31 cellular contexts compared by ENCODE assay signal in genomic region chr18:22685788-22686187, GRCh38.
"Had no signal": no experiment of that assay in that cellular context is flagged by ENCODE, and none has a peak within 500 bp of the region (broad histone marks: within the 10 kb centered on the region; RNA-seq: fewer than 3 reads in every experiment).

No MANE protein-coding gene starts in this region.

- H3K4me3 ChIP-seq: psoas muscle, skin epidermis, smooth muscle cell, spleen, stomach, thoracic aorta, thyroid gland, tibial nerve, upper lobe of left lung, vagina had no signal

- DNase-seq: naive B cell; naive thymus-derived CD8-positive, alpha-beta T cell; nucleus accumbens; posterior cingulate gyrus; psoas muscle; right cardiac atrium; spleen; stimulated activated CD4-positive, alpha-beta T cell treated with anti-CD3 and anti-CD28 coated beads, Interleukin-12 subunit alpha, Interleukin-12 subunit beta, amount 100 ng/mL, for 4 hours; stimulated activated CD4-positive, alpha-beta T cell treated with anti-CD3 and anti-CD28 coated beads, Interleukin-1b, Interleukin-23, amount 100 ng/mL, for 48 hours; stimulated activated CD4-positive, alpha-beta T cell treated with anti-CD3 and anti-CD28 coated beads, Interleukin-4, amount 100 ng/mL, for 1 hour; stimulated activated CD4-positive, alpha-beta T cell treated with anti-CD3 and anti-CD28 coated beads, Interleukin-4, amount 100 ng/mL, for 4 hours; stimulated activated CD8-positive, alpha-beta memory T cell treated with anti-CD3 and anti-CD28 coated beads, Interleukin-4, amount 100 ng/mL, for 48 hours; stimulated activated naive CD4-positive, alpha-beta T cell treated with Interleukin-2 at 50 U/mL for 16 hours; stomach; thyroid gland; trophoblast cell; upper lobe of left lung had no signal

- H3K9ac ChIP-seq: parathyroid adenoma had no signal

- H3K27me3 ChIP-seq: neutrophil, stomach, thyroid gland, tibial nerve, upper lobe of left lung, vagina had no signal

- H3K4me3 Mint-ChIP-seq: naive B cell; naive thymus-derived CD8-positive, alpha-beta T cell; natural killer cell treated with Interleukin-12 subunit alpha and Interleukin-12 subunit beta and Interleukin-15 and Interleukin-18, amount 100 ng/mL, for 72 hours; neural crest cell; stimulated activated memory B cell treated with anti-CD40 and anti-IgM and Interleukin-4, amounts not matched to agents 10 μg/mL and 1 μg/mL and 100 μg/mL, for 72 hours; stimulated activated naive CD8-positive, alpha-beta T cell treated with anti-CD3 and anti-CD28 coated beads, Interleukin-15, Interleukin-2, amounts not matched to agents 100 ng/mL and 50 ng/mL, for 24 hours had no signal

- H2AFZ ChIP-seq: parathyroid adenoma had no signal

- H3K4me1 Mint-ChIP-seq: naive B cell; naive thymus-derived CD8-positive, alpha-beta T cell; neural crest cell; stimulated activated memory B cell treated with anti-CD40 and anti-IgM and Interleukin-4, amounts not matched to agents 10 μg/mL and 1 μg/mL and 100 μg/mL, for 72 hours had no signal

- H3K4me2 ChIP-seq: smooth muscle cell had no signal

- H3K9me3 Mint-ChIP-seq: natural killer cell treated with Interleukin-12 subunit alpha and Interleukin-12 subunit beta and Interleukin-15 and Interleukin-18, amount 100 ng/mL, for 72 hours; stimulated activated naive CD8-positive, alpha-beta T cell treated with anti-CD3 and anti-CD28 coated beads, Interleukin-15, Interleukin-2, amounts not matched to agents 100 ng/mL and 50 ng/mL, for 24 hours had no signal

- H3K27me3 Mint-ChIP-seq: progenitor cell of endocrine pancreas; stimulated activated memory B cell treated with anti-CD40 and anti-IgM and Interleukin-4, amounts not matched to agents 10 μg/mL and 1 μg/mL and 100 μg/mL, for 72 hours had no signal

- FAIRE-seq: urothelium cell line had no signal

- H3K27ac ChIP-seq: neutrophil, parathyroid adenoma, psoas muscle, skin epidermis, spleen, stomach, thoracic aorta, thyroid gland, tibial nerve, upper lobe of left lung, vagina had no signal

- ATAC-seq: naive thymus-derived CD8-positive, alpha-beta T cell; natural killer cell treated with Interleukin-12 subunit alpha and Interleukin-12 subunit beta and Interleukin-15 and Interleukin-18, amount 100 ng/mL, for 72 hours; psoas muscle; right cardiac atrium; sciatic nerve; stimulated activated memory B cell treated with anti-CD40 and anti-IgM and Interleukin-4, amounts not matched to agents 10 μg/mL and 1 μg/mL and 100 μg/mL, for 72 hours had no signal

- H3K36me3 Mint-ChIP-seq: naive B cell; naive thymus-derived CD8-positive, alpha-beta T cell; natural killer cell treated with Interleukin-12 subunit alpha and Interleukin-12 subunit beta and Interleukin-15 and Interleukin-18, amount 100 ng/mL, for 72 hours; stimulated activated memory B cell treated with anti-CD40 and anti-IgM and Interleukin-4, amounts not matched to agents 10 μg/mL and 1 μg/mL and 100 μg/mL, for 72 hours had no signal

- H3K79me2 ChIP-seq: parathyroid adenoma had no signal

- H3K4me1 ChIP-seq: parathyroid adenoma, psoas muscle, thyroid gland, vagina had no signal

- H3K9me3 ChIP-seq: neutrophil, psoas muscle, thoracic aorta, thyroid gland, upper lobe of left lung, vagina had no signal

- H3K27ac Mint-ChIP-seq: naive thymus-derived CD8-positive, alpha-beta T cell; natural killer cell treated with Interleukin-12 subunit alpha and Interleukin-12 subunit beta and Interleukin-15 and Interleukin-18, amount 100 ng/mL, for 72 hours; progenitor cell of endocrine pancreas; stimulated activated memory B cell treated with anti-CD40 and anti-IgM and Interleukin-4, amounts not matched to agents 10 μg/mL and 1 μg/mL and 100 μg/mL, for 72 hours; stimulated activated naive CD8-positive, alpha-beta T cell treated with anti-CD3 and anti-CD28 coated beads, Interleukin-15, Interleukin-2, amounts not matched to agents 100 ng/mL and 50 ng/mL, for 24 hours had no signal

- H3K36me3 ChIP-seq: neutrophil, spleen, stomach, thoracic aorta, thyroid gland, tibial nerve, upper lobe of left lung, vagina had no signal
